10 cellular contexts compared by ENCODE assay signal in the genomic region with DNA sequence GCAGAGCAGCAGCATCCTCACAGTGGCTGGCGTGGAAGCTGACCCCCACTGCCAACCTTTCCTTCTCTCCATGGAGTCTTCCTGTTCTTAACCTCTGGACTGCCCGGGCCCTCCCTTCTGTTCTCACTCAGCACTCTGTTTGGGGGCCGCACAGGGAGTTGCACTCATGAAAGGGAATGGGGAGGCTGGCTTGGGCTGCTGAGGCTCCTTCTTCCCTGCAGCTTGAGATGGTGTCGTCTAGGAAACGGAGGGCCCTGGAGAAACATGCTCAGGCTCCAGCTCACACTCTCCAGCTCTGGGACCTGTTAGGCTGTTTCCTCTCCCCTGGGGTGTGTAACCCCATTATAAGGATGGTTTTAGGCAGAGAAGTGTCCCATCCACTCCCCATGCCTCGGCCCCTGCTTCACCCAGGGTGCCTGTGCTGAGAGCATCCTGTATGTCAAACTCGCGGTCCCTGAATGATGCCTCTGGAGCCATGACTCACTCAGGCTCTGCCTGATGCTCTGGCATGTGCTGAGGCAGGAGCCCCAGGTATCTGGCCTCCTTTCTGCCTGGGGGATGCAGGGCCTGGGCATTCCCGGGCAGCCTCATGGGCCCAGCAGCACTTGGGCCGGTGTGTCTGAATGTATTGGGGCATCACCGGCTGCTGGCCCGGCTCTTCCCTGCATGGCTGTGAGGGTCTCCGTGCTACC. TPM values are rescaled to one million over a fixed set of nuclear protein-coding genes. Genes with fewer than 3 reads are reported as not detected.
DNase-seq lines count a peak whose midpoint lies in the region; FAIRE-seq and TF ChIP-seq lines count a peak whose summit lies in the region.
"Had no signal": no experiment of that assay in that cellular context is flagged by ENCODE, and none has a peak within 500 bp of the region (broad histone marks: within the 10 kb centered on the region; RNA-seq: fewer than 3 reads in every experiment).

No MANE protein-coding gene starts in this region.

- no peak overlapping the region for H3K9ac ChIP-seq in endodermal cell (ENCODE audit: extremely low read depth, low read length, poor library complexity, severe bottlenecking)
- no peak overlapping the region for H3K9ac ChIP-seq in MM.1S (ENCODE audit: low read length)

- H3K27ac ChIP-seq in endodermal cell (ENCODE audit: low read depth, low read length) (peak overlapping the region; percentile 72), MM.1S (ENCODE audit: low read length) (no peak overlapping the region)

- intact Hi-C loops in Calu3 (cut with micrococcal nuclease; ENCODE audit: unreplicated experiment) = no loop called here

- H3K4me3 Mint-ChIP-seq in endodermal cell (no peak overlapping the region), Calu3 (ENCODE audit: low read depth, unreplicated experiment) (no peak overlapping the region)

- 84 to 92% methylated on average over 7 to 13 of the region's 13 CpGs for WGBS in endodermal cell (ENCODE audit: insufficient coverage in 1 of 2, insufficient read length in 1 of 2), 2 experiments

- peak; percentile 16 for FAIRE-seq in HTR-8/SVneo (lab: Jason Lieb, UNC)

- H3K4me1 Mint-ChIP-seq in endodermal cell (peaks cover 13% of the 10 kb centered on the region), Calu3 (ENCODE audit: low read depth, unreplicated experiment) (no peaks in the 10 kb centered on the region)

- H3K27me3 Mint-ChIP-seq in endodermal cell (ENCODE audit: insufficient read depth) = peaks cover 40% of the 10 kb centered on the region
- H3K27me3 Mint-ChIP-seq in Calu3 (ENCODE audit: unreplicated experiment) = no peaks in the 10 kb centered on the region

- H3K27me3 ChIP-seq in endodermal cell (ENCODE audit: control insufficient read depth, insufficient read depth, low read length, poor library complexity, severe bottlenecking) = peaks cover 40% of the 10 kb centered on the region
- H3K27me3 ChIP-seq in MM.1S (replicated peaks; ENCODE audit: insufficient read depth, low read length) = no peaks in the 10 kb centered on the region

- no peaks in the 10 kb centered on the region for H3K79me2 ChIP-seq in MM.1S (ENCODE audit: low read length)

- H3K9me3 ChIP-seq in endodermal cell (ENCODE audit: control insufficient read depth, low read length) (no peaks in the 10 kb centered on the region), MM.1S (replicated peaks; ENCODE audit: insufficient read depth, low read length) (no peaks in the 10 kb centered on the region)

- H3K9me2 ChIP-seq in MM.1S (replicated peaks; ENCODE audit: insufficient read depth, low read length) = no peaks in the 10 kb centered on the region

- H3K4me3 ChIP-seq in endodermal cell (ENCODE audit: low read length) (no peak overlapping the region), MM.1S (ENCODE audit: low read length) (no peak overlapping the region)

- no peaks in the 10 kb centered on the region for H3K4me1 ChIP-seq in endodermal cell (ENCODE audit: control insufficient read depth, insufficient read depth, low read length)
- H3K4me1 ChIP-seq in MM.1S (ENCODE audit: low read length) = no peaks in the 10 kb centered on the region

- H3K4me2 ChIP-seq in MM.1S (ENCODE audit: low read depth, low read length) = no peak overlapping the region

- H4K20me1 ChIP-seq in MM.1S (ENCODE audit: insufficient read depth, low read length) = no peaks in the 10 kb centered on the region

- H3F3A ChIP-seq in MM.1S (ENCODE audit: insufficient read depth, low read length) = no peaks in the 10 kb centered on the region

- CTCF ChIA-PET in Calu3 (lab: Charles Lee) = interaction anchor here (0.6 to 1.0 kb wide), 2 partner anchors 63 to 152 kb away, joined by 3 to 4 read pairs; no protein-coding TSS in a partner anchor

- peaks cover 15% of the 10 kb centered on the region for H3K36me3 ChIP-seq in endodermal cell (ENCODE audit: control insufficient read depth, insufficient read depth, low read length)
- H3K36me3 ChIP-seq in MM.1S (replicated peaks; ENCODE audit: insufficient read depth, low read length) = no peaks in the 10 kb centered on the region

- DNase-seq in HTR-8/SVneo (ENCODE audit: insufficient read length, low spot score) (no peak), endodermal cell (peak; percentile 42), medulla oblongata (ENCODE audit: extremely low spot score) (peak; percentile 72), smooth muscle cell of the brain vasculature (ENCODE audit: low read depth, low spot score) (peak; percentile 59), MM.1S (no peak), NCI-H2107 treated with DMSO at 0.1 percent for 48 hours (lab: John Stamatoyannopoulos, UW; ENCODE audit: unreplicated experiment) (no peak), activated gamma-delta T cell (lab: John Stamatoyannopoulos, UW) (no peak), Calu3 (no peak)
- DNase-seq: NCI-H524, RPMI8226 had no signal

- peaks cover 37% of the 10 kb centered on the region for H3K36me3 Mint-ChIP-seq in endodermal cell (ENCODE audit: low read depth)
- no peaks in the 10 kb centered on the region for H3K36me3 Mint-ChIP-seq in Calu3 (ENCODE audit: insufficient read depth, unreplicated experiment)

- TF ChIP-seq CTCF in endodermal cell (conservative IDR thresholded peaks at IDR 0.05) = no peak
- TF ChIP-seq CTCF in MM.1S (IDR thresholded peaks at IDR 0.05; ENCODE audit: low read length) = no peak
- TF ChIP-seq CTCF in Calu3 (IDR thresholded peaks at IDR 0.05; ENCODE audit: unreplicated experiment) = no peak

- no peak overlapping the region for H3K27ac Mint-ChIP-seq in endodermal cell
- H3K27ac Mint-ChIP-seq in Calu3 (ENCODE audit: unreplicated experiment) = no peak overlapping the region

- BruUV-seq in Calu3 (replicated peaks; lab: Mats Ljungman, UMichigan) = no TSS peak

- no peak overlapping the region for H2AFZ ChIP-seq in MM.1S (ENCODE audit: low read length)

- H3K9me3 Mint-ChIP-seq in endodermal cell = no peaks in the 10 kb centered on the region
- no peaks in the 10 kb centered on the region for H3K9me3 Mint-ChIP-seq in Calu3 (ENCODE audit: low read depth, unreplicated experiment)

RNA-seq across cellular contexts. Expression of a gene that starts 18.9 kb away (rescaled TPM):
- 100 to 1,000 TPM in 1 of 2 donors, 10 to 100 TPM in 1; 96.0 to 106 TPM for total RNA-seq in endodermal cell
- polyA plus RNA-seq in endodermal cell (2013, experiment 1 of 2) = 90.8 TPM
- 82.1 TPM for polyA plus RNA-seq in endodermal cell (2013, experiment 2 of 2)
- 55.0 and 63.4 TPM in 2 replicates for total RNA-seq in Calu3 (2022)

RNA-seq across cellular contexts. Expression of a gene that starts 40.0 kb away (rescaled TPM):
- total RNA-seq in endodermal cell (10 to 100 TPM; 26.4 to 31.0 TPM), Calu3 (2022) (30.0 and 30.4 TPM in 2 replicates)
- polyA plus RNA-seq in endodermal cell (2013, experiment 1 of 2) = 14.9 TPM
- polyA plus RNA-seq in endodermal cell (2013, experiment 2 of 2) = 11.8 TPM

RNA-seq across cellular contexts. Expression of a gene that starts 41.0 kb away (rescaled TPM):
- 10 to 100 TPM; 37.7 to 39.1 TPM for total RNA-seq in endodermal cell
- polyA plus RNA-seq in endodermal cell (2013, experiment 1 of 2) = 30.2 TPM
- polyA plus RNA-seq in endodermal cell (2013, experiment 2 of 2) = 32.7 TPM
- total RNA-seq in Calu3 (2022) = 52.1 and 55.4 TPM in 2 replicates

RNA-seq across cellular contexts. Expression of a gene that starts 50.2 kb away (rescaled TPM):
- total RNA-seq in endodermal cell = 100 to 1,000 TPM; 128 to 149 TPM
- 20.2 TPM for polyA plus RNA-seq in endodermal cell (2013, experiment 1 of 2)
- polyA plus RNA-seq in endodermal cell (2013, experiment 2 of 2) = 16.5 TPM
- 208 and 251 TPM in 2 replicates for total RNA-seq in Calu3 (2022)

Comparison
In these comparisons a context has a peak if more than half of its experiments do, and no peak if none do; other contexts are left out.
1. DNase-seq: peak in endodermal cell (single experiment), medulla oblongata (single experiment) and smooth muscle cell of the brain vasculature (single experiment); none in HTR-8/SVneo (single experiment), MM.1S (single experiment), NCI-H2107 treated with DMSO at 0.1 percent for 48 hours (single experiment), activated gamma-delta T cell (single experiment) and Calu3 (single experiment).